In genomic region chr4:60846678-60847077, GRCh38 we compare ENCODE assay signal across 29 cellular contexts.
"Had no signal": no experiment of that assay in that cellular context is flagged by ENCODE, and none has a peak within 500 bp of the region (broad histone marks: within the 10 kb centered on the region; RNA-seq: fewer than 3 reads in every experiment).

No MANE protein-coding gene starts in this region.

- H3K27me3 Mint-ChIP-seq: effector memory CD8-positive, alpha-beta T cell had no signal

- H3K27ac Mint-ChIP-seq: effector memory CD8-positive, alpha-beta T cell; endodermal cell; mesothelial cell of epicardium; naive B cell had no signal

- H3K36me3 Mint-ChIP-seq: mesothelial cell of epicardium, naive B cell had no signal

- FAIRE-seq: colon, endometrium, islet of Langerhans, keratinocyte had no signal

- DNase-seq: dermis blood vessel endothelial cell; dorsolateral prefrontal cortex; effector CD4-positive, alpha-beta T cell; effector memory CD8-positive, alpha-beta T cell; endodermal cell; erythroblast; esophagus squamous epithelium; foreskin fibroblast; foreskin melanocyte; gastrocnemius medialis; glutamatergic neuron; head of caudate nucleus; heart right ventricle; hippocampal formation; left cardiac atrium; left lung; left ventricle myocardium superior; lower lobe of right lung; mesenchymal stem cell; mucosa of descending colon; naive B cell had no signal

- ATAC-seq: effector memory CD8-positive, alpha-beta T cell; esophagus mucosa; gastrocnemius medialis; heart right ventricle; left cardiac atrium; left lung; left ventricle myocardium superior; lower lobe of right lung; mucosa of descending colon had no signal

- H3K4me1 Mint-ChIP-seq: naive B cell had no signal

- H3K36me3 ChIP-seq: esophagus squamous epithelium, gastrocnemius medialis, heart right ventricle, left lung, lower lobe of right lung had no signal

- H3K9me3 ChIP-seq: esophagus squamous epithelium, gastrocnemius medialis, lower lobe of right lung, mucosa of descending colon had no signal

- H3K27me3 ChIP-seq: esophagus squamous epithelium, gastrocnemius medialis, heart right ventricle, left lung had no signal

- H3K4me1 ChIP-seq: esophagus squamous epithelium, gastrocnemius medialis, heart right ventricle, left lung, lower lobe of right lung had no signal

- H3K4me3 ChIP-seq: coronary artery, dorsolateral prefrontal cortex, esophagus squamous epithelium, gastrocnemius medialis, heart right ventricle, left lung, lower lobe of right lung, mucosa of descending colon had no signal

- H3K4me3 Mint-ChIP-seq: effector memory CD8-positive, alpha-beta T cell; endodermal cell; mesothelial cell of epicardium; naive B cell had no signal

- H3K9me3 Mint-ChIP-seq: endodermal cell had no signal

- H3K27ac ChIP-seq: coronary artery, dorsolateral prefrontal cortex, epithelial cell of prostate, esophagus squamous epithelium, gastrocnemius medialis, heart right ventricle, left lung, lower lobe of right lung had no signal
